21 cellular contexts compared by ENCODE assay signal in genomic region chr3:35413483-35413882, GRCh38.
DNase-seq lines count a peak whose midpoint lies in the region; ATAC-seq, FAIRE-seq and TF ChIP-seq lines count a peak whose summit lies in the region.
"Had no signal": no experiment of that assay in that cellular context is flagged by ENCODE, and none has a peak within 500 bp of the region (broad histone marks: within the 10 kb centered on the region; RNA-seq: fewer than 3 reads in every experiment).

No MANE protein-coding gene starts in this region.

- no peak overlapping the region for H3K9ac ChIP-seq in K562 (ENCODE audit: insufficient read depth in 1 of 2, low read depth in 2 of 2, low read length in 2 of 2)
- H3K9ac ChIP-seq: BLaER1 treated with 17β-estradiol and CSF1 and Interleukin-3, amounts not matched to agents 10 nM and 100 nM had no signal

- CTCF ChIA-PET in A549 (lab: Yijun Ruan, JAX) = interaction anchor here (0.6 kb wide), 1 partner anchor 132 kb away, joined by 4 read pairs; no protein-coding TSS in a partner anchor
- CTCF ChIA-PET in K562 (lab: Yijun Ruan, JAX; ENCODE audit: low intra/inter-chr PET ratio) = no interaction called here

- peak overlapping the region; percentile 30; the same call in 1 of the 2 replicates for H3K27ac Mint-ChIP-seq in GM23338
- H3K27ac Mint-ChIP-seq: B cell; CD4-positive, alpha-beta T cell; CD8-positive, alpha-beta T cell had no signal

- in situ Hi-C loops in K562 (cut with MboI) = no loop called here

- no peaks in the 10 kb centered on the region for H3K9me3 Mint-ChIP-seq in GM23338

- H3K4me3 Mint-ChIP-seq in GM23338 = no peak overlapping the region
- H3K4me3 Mint-ChIP-seq: B cell; CD4-positive, alpha-beta T cell; CD8-positive, alpha-beta T cell had no signal

- H3K9me3 ChIP-seq in A549 = no peaks in the 10 kb centered on the region
- no peaks in the 10 kb centered on the region for H3K9me3 ChIP-seq in K562 (replicated peaks; ENCODE audit: control insufficient read depth, insufficient read depth, low read depth, low read length)
- no peaks in the 10 kb centered on the region for H3K9me3 ChIP-seq in osteoblast (ENCODE audit: low read depth, low read length)
- H3K9me3 ChIP-seq in WERI-Rb-1 (ENCODE audit: severe bottlenecking) = no peaks in the 10 kb centered on the region
- H3K9me3 ChIP-seq: BLaER1 treated with 17β-estradiol and CSF1 and Interleukin-3, amounts not matched to agents 10 nM and 100 nM; Caco-2 had no signal

- H3K27ac ChIP-seq in A549 (no peak overlapping the region), GM23338 (ENCODE audit: low read depth) (no peak overlapping the region), K562 (ENCODE audit: extremely low read depth, low read depth, low read length) (no peak overlapping the region), osteoblast (ENCODE audit: low read depth, low read length) (no peak overlapping the region), WERI-Rb-1 (no peak overlapping the region)
- H3K27ac ChIP-seq: BLaER1 treated with 17β-estradiol and CSF1 and Interleukin-3, amounts not matched to agents 10 nM and 100 nM; C4-2B had no signal

- H3F3A ChIP-seq in GM23338 (replicated peaks; ENCODE audit: low read depth) = no peaks in the 10 kb centered on the region

- H4K20me1 ChIP-seq in GM23338 (replicated peaks; ENCODE audit: insufficient read depth) (no peaks in the 10 kb centered on the region), K562 (replicated peaks; ENCODE audit: control insufficient read depth, insufficient read depth, low read length) (no peaks in the 10 kb centered on the region), osteoblast (ENCODE audit: insufficient read depth, low read length) (no peaks in the 10 kb centered on the region)
- H4K20me1 ChIP-seq: BLaER1 treated with 17β-estradiol and CSF1 and Interleukin-3, amounts not matched to agents 10 nM and 100 nM had no signal

- no peak overlapping the region for H3K4me3 ChIP-seq in A549
- H3K4me3 ChIP-seq in GM23338 = no peak overlapping the region
- no peak overlapping the region for H3K4me3 ChIP-seq in K562
- H3K4me3 ChIP-seq in osteoblast (ENCODE audit: insufficient read depth, low read length) = no peak overlapping the region
- no peak overlapping the region for H3K4me3 ChIP-seq in WERI-Rb-1 (ENCODE audit: low read depth, low read length)
- H3K4me3 ChIP-seq: BLaER1 treated with 17β-estradiol and CSF1 and Interleukin-3, amounts not matched to agents 10 nM and 100 nM had no signal

- POLR2A ChIA-PET in A549 (lab: Yijun Ruan, JAX) = no interaction called here
- POLR2A ChIA-PET in K562 (lab: Yijun Ruan, JAX) = no interaction called here

- H3K79me2 ChIP-seq in GM23338 (replicated peaks; ENCODE audit: insufficient read depth) (no peaks in the 10 kb centered on the region), K562 (ENCODE audit: control insufficient read depth, insufficient read depth, low read length) (no peaks in the 10 kb centered on the region), osteoblast (ENCODE audit: insufficient read depth, low read length) (no peaks in the 10 kb centered on the region)

- TF ChIP-seq EP300 in A549 (IDR thresholded peaks at IDR 0.05) (no peak), K562 (IDR thresholded peaks at IDR 0.05; ENCODE audit: low read length) (no peak)

- H3K27me3 Mint-ChIP-seq in GM23338 (ENCODE audit: insufficient read depth, low read depth, poor library complexity) = no peaks in the 10 kb centered on the region
- H3K27me3 Mint-ChIP-seq: B cell; CD4-positive, alpha-beta T cell had no signal

- ATAC-seq in A549 (no peak), GM23338 (no peak), K562 (no peak), GM18867 (IDR thresholded peaks at IDR 0.05; ENCODE audit: unreplicated experiment) (no peak)
- ATAC-seq: CD8-positive, alpha-beta T cell had no signal

- H3K4me1 ChIP-seq in A549 (no peaks in the 10 kb centered on the region), GM23338 (ENCODE audit: insufficient read depth) (no peaks in the 10 kb centered on the region), K562 (replicated peaks in 1 of 2; ENCODE audit: control insufficient read depth in 2 of 2, insufficient read depth in 2 of 2, low read length in 2 of 2) (no peaks in the 10 kb centered on the region), osteoblast (ENCODE audit: insufficient read depth, low read length) (no peaks in the 10 kb centered on the region)
- H3K4me1 ChIP-seq: BLaER1 treated with 17β-estradiol and CSF1 and Interleukin-3, amounts not matched to agents 10 nM and 100 nM; Caco-2 had no signal

- intact Hi-C loops in K562 (cut with micrococcal nuclease) = no loop called here

- no peaks in the 10 kb centered on the region for H3K9me1 ChIP-seq in K562 (ENCODE audit: control insufficient read depth, insufficient read depth, low read length)

- no peaks in the 10 kb centered on the region for H3K27me3 ChIP-seq in GM23338 (ENCODE audit: insufficient read depth)
- no peaks in the 10 kb centered on the region for H3K27me3 ChIP-seq in K562 (ENCODE audit: control insufficient read depth in 2 of 2, insufficient read depth in 2 of 2, low read length in 2 of 2)
- H3K27me3 ChIP-seq in osteoblast (ENCODE audit: insufficient read depth, low read length) = no peaks in the 10 kb centered on the region
- H3K27me3 ChIP-seq in WERI-Rb-1 (ENCODE audit: insufficient read depth, low read depth, severe bottlenecking) = no peaks in the 10 kb centered on the region
- H3K27me3 ChIP-seq: BLaER1 treated with 17β-estradiol and CSF1 and Interleukin-3, amounts not matched to agents 10 nM and 100 nM had no signal

- no peaks in the 10 kb centered on the region for H3K4me1 Mint-ChIP-seq in GM23338
- H3K4me1 Mint-ChIP-seq: B cell had no signal

- FAIRE-seq in A549 (lab: Jason Lieb, UNC) (no peak), K562 (lab: Jason Lieb, UNC) (no peak)
- FAIRE-seq: A204.1, D721Med, G401.6, GM12891 had no signal

- H3K36me3 Mint-ChIP-seq in GM23338 (ENCODE audit: low read depth) = no peaks in the 10 kb centered on the region
- H3K36me3 Mint-ChIP-seq: CD8-positive, alpha-beta T cell had no signal

- H3K36me3 ChIP-seq in GM23338 (ENCODE audit: insufficient read depth) = no peaks in the 10 kb centered on the region
- no peaks in the 10 kb centered on the region for H3K36me3 ChIP-seq in K562 (ENCODE audit: control insufficient read depth, insufficient read depth, low read length)
- no peaks in the 10 kb centered on the region for H3K36me3 ChIP-seq in osteoblast (ENCODE audit: insufficient read depth, low read length)
- no peaks in the 10 kb centered on the region for H3K36me3 ChIP-seq in WERI-Rb-1
- H3K36me3 ChIP-seq: BLaER1 treated with 17β-estradiol and CSF1 and Interleukin-3, amounts not matched to agents 10 nM and 100 nM had no signal

- H3K9me2 ChIP-seq in GM23338 (ENCODE audit: insufficient read depth) = no peaks in the 10 kb centered on the region

- no peak for TF ChIP-seq POLR2A in A549 (IDR thresholded peaks at IDR 0.05; ENCODE audit: low read length)
- TF ChIP-seq POLR2A in K562 (conservative IDR thresholded peaks at IDR 0.05) = no peak

- no peak for DNase-seq in A549 (ENCODE audit: low read depth in 1 of 2, low spot score in 1 of 2)
- no peak for DNase-seq in GM23338 (ENCODE audit: low spot score)
- DNase-seq in K562 (ENCODE audit: extremely low read depth in 1 of 4, low spot score in 3 of 4) = no peak
- no peak for DNase-seq in osteoblast (ENCODE audit: insufficient read length, low spot score, missing footprints)
- DNase-seq in WERI-Rb-1 = no peak
- DNase-seq: 8988T; AML-193; Caco-2; Calu3; CD4-positive, alpha-beta T cell; CD8-positive, alpha-beta T cell; DMS79 treated with DMSO at 0.1 percent for 48 hours; GF-D8 had no signal

- no peak overlapping the region for H2AFZ ChIP-seq in GM23338
- H2AFZ ChIP-seq in K562 (ENCODE audit: low read depth, low read length) = no peak overlapping the region
- H2AFZ ChIP-seq in osteoblast (ENCODE audit: low read length) = no peak overlapping the region

- no peak overlapping the region for H3K4me2 ChIP-seq in A549
- H3K4me2 ChIP-seq in GM23338 = no peak overlapping the region
- H3K4me2 ChIP-seq in K562 (ENCODE audit: insufficient read depth, low read length) = no peak overlapping the region
- H3K4me2 ChIP-seq in osteoblast (ENCODE audit: insufficient read depth, low read length) = no peak overlapping the region
- H3K4me2 ChIP-seq: BLaER1 treated with 17β-estradiol and CSF1 and Interleukin-3, amounts not matched to agents 10 nM and 100 nM had no signal

- no TSS peak for BruUV-seq in K562 (replicated peaks; lab: Mats Ljungman, UMichigan)

- TF ChIP-seq RAD21 in A549 (conservative IDR thresholded peaks at IDR 0.05 in 1 of 2, IDR thresholded peaks at IDR 0.05 in 1 of 2) (no peak), K562 (CRISPR knock-in tag; conservative IDR thresholded peaks at IDR 0.05 in 1 of 2, IDR thresholded peaks at IDR 0.05 in 1 of 2) (no peak)

- TF ChIP-seq CTCF in A549 (IDR thresholded peaks at IDR 0.05) = no peak
- no peak for TF ChIP-seq CTCF in GM23338 (conservative IDR thresholded peaks at IDR 0.05; ENCODE audit: low read depth in 2 of 2)
- TF ChIP-seq CTCF in K562 (IDR thresholded peaks at IDR 0.05 in 2 of 3, conservative IDR thresholded peaks at IDR 0.05 in 1 of 3; ENCODE audit: insufficient read depth in 2 of 3, low read depth in 1 of 3, low read length in 3 of 3) = no peak
- no peak for TF ChIP-seq CTCF in osteoblast (IDR thresholded peaks at IDR 0.05; ENCODE audit: extremely low read depth, low read depth, low read length)
- no peak for TF ChIP-seq CTCF in WERI-Rb-1 (IDR thresholded peaks at IDR 0.05; ENCODE audit: low read depth, low read length)

- 53% methylated on average over 1 of the region's 1 CpG for WGBS in A549 (ENCODE audit: missing lambda C conversion rate)
- 0% methylated on average over 1 of the region's 1 CpG for WGBS in K562 (ENCODE audit: insufficient coverage, low coverage, missing lambda C conversion rate)

TF ChIP-seq in K562, 482 proteins besides CTCF, POLR2A, EP300 and RAD21:
- TF ChIP-seq MAFK (IDR thresholded peaks at IDR 0.05; ENCODE audit: low read length) (0 out of 2 replicates have a peak, but pooled peaks have one; percentile 12), ZNF316 (IDR thresholded peaks at IDR 0.05) (peak; percentile 66), MAFG (tag; conservative IDR thresholded peaks at IDR 0.05) (peak; percentile 63), C11orf30 (IDR thresholded peaks at IDR 0.05; ENCODE audit: low read depth) (peak; percentile 14; the same call in 1 of the 2 replicates), ZEB2 (IDR thresholded peaks at IDR 0.05) (no peak), NR1H2 (CRISPR knock-in tag; IDR thresholded peaks at IDR 0.05) (no peak)

Comparison
In these comparisons a context has a peak if more than half of its experiments do, and no peak if none do; other contexts are left out.
1. Of the 35 proteins assayed by ChIP-seq in both K562 and A549: peak only in K562: none; only in A549: none; in both: MAFK; in neither: 34.